Comparison of ENCODE assay signal across 1 cellular context in the genomic region with DNA sequence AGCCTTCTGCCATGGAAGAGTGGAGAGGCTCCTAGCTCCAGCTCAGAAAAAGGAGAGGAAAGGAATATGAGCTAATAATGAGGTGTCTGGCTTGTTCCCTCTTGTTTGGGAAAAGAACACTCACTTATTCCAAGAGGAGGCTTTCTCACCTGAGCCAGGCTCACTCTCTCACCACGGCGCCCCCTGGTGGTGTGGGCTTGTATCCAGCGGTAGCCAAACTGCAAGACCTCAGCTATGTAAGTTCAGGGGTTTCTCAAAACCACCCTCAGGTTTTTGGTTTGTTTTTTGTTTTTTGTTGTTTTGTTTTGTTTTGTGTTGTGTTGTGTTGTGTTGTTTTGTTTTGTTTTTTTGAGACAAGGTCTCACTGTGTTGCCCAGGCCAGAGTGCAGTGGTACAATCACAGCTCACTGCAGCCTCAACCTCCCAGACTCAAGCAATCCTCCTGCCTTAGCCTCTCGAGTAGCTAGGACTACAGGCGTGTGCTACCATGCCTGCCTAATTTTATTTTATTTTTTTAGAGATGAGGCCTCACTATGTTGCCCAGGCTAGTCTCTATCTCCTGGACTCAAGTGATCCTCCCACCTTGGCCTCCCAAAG.
TF ChIP-seq lines count a peak whose summit lies in the region.

No MANE protein-coding gene starts in this region.

TF ChIP-seq in GM23338, 12 proteins besides CTCF, POLR2A, EP300 and RAD21 (continued from another document):
- TF ChIP-seq, protein P1, sequence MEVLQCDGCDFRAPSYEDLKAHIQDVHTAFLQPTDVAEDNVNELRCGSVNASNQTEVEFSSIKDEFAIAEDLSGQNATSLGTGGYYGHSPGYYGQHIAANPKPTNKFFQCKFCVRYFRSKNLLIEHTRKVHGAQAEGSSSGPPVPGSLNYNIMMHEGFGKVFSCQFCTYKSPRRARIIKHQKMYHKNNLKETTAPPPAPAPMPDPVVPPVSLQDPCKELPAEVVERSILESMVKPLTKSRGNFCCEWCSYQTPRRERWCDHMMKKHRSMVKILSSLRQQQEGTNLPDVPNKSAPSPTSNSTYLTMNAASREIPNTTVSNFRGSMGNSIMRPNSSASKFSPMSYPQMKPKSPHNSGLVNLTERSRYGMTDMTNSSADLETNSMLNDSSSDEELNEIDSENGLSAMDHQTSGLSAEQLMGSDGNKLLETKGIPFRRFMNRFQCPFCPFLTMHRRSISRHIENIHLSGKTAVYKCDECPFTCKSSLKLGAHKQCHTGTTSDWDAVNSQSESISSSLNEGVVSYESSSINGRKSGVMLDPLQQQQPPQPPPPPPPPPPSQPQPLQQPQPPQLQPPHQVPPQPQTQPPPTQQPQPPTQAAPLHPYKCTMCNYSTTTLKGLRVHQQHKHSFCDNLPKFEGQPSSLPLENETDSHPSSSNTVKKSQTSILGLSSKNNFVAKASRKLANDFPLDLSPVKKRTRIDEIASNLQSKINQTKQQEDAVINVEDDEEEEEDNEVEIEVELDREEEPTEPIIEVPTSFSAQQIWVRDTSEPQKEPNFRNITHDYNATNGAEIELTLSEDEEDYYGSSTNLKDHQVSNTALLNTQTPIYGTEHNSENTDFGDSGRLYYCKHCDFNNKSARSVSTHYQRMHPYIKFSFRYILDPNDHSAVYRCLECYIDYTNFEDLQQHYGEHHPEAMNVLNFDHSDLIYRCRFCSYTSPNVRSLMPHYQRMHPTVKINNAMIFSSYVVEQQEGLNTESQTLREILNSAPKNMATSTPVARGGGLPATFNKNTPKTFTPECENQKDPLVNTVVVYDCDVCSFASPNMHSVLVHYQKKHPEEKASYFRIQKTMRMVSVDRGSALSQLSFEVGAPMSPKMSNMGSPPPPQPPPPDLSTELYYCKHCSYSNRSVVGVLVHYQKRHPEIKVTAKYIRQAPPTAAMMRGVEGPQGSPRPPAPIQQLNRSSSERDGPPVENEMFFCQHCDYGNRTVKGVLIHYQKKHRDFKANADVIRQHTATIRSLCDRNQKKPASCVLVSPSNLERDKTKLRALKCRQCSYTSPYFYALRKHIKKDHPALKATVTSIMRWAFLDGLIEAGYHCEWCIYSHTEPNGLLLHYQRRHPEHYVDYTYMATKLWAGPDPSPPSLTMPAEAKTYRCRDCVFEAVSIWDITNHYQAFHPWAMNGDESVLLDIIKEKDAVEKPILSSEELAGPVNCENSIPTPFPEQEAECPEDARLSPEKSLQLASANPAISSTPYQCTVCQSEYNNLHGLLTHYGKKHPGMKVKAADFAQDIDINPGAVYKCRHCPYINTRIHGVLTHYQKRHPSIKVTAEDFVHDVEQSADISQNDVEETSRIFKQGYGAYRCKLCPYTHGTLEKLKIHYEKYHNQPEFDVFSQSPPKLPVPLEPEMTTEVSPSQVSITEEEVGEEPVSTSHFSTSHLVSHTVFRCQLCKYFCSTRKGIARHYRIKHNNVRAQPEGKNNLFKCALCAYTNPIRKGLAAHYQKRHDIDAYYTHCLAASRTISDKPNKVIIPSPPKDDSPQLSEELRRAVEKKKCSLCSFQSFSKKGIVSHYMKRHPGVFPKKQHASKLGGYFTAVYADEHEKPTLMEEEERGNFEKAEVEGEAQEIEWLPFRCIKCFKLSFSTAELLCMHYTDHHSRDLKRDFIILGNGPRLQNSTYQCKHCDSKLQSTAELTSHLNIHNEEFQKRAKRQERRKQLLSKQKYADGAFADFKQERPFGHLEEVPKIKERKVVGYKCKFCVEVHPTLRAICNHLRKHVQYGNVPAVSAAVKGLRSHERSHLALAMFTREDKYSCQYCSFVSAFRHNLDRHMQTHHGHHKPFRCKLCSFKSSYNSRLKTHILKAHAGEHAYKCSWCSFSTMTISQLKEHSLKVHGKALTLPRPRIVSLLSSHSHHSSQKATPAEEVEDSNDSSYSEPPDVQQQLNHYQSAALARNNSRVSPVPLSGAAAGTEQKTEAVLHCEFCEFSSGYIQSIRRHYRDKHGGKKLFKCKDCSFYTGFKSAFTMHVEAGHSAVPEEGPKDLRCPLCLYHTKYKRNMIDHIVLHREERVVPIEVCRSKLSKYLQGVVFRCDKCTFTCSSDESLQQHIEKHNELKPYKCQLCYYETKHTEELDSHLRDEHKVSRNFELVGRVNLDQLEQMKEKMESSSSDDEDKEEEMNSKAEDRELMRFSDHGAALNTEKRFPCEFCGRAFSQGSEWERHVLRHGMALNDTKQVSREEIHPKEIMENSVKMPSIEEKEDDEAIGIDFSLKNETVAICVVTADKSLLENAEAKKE (CRISPR knock-in tag; IDR thresholded peaks at IDR 0.05) = no peak
- TF ChIP-seq JUNB (IDR thresholded peaks at IDR 0.05; ENCODE audit: unreplicated experiment) = no peak
